ENCODE assay signal across 8 cellular contexts in genomic region chrX:49167740-49168108, GRCh38. TPM values are rescaled to one million over a fixed set of nuclear protein-coding genes. Genes with fewer than 3 reads are reported as not detected.
DNase-seq lines count a peak whose midpoint lies in the region; ATAC-seq, FAIRE-seq and TF ChIP-seq lines count a peak whose summit lies in the region.

No MANE protein-coding gene starts in this region.

- H3K4me1 ChIP-seq in GM12878 (ENCODE audit: control insufficient read depth, insufficient read depth, low read length) (peaks cover 9% of the 10 kb centered on the region), lung (ENCODE audit: control insufficient read depth in 2 of 2, insufficient read depth in 2 of 2, low read length in 2 of 2) (peaks cover 0 to 5% of the 10 kb centered on the region in 2 donors), tibial nerve (peaks cover 0 to 21% (median 0%) of the 10 kb centered on the region in 4 donors)

- peak overlapping the region; percentile 78 for H3K4me3 Mint-ChIP-seq in activated naive CD4-positive, alpha-beta T cell treated with anti-CD3 and anti-CD28 coated beads for 36 hours

- H3K9me3 Mint-ChIP-seq in activated naive CD4-positive, alpha-beta T cell treated with anti-CD3 and anti-CD28 coated beads for 36 hours: no peaks in the 10 kb centered on the region

- SMC1A ChIA-PET in GM12878 (lab: Charles Lee; ENCODE audit: uncharacterized antibody, unreplicated experiment): interaction anchor here (1.4 to 3.2 kb wide), 3 partner anchors 10 to 23 kb away, joined by 3 to 14 read pairs (median 14); no protein-coding TSS in a partner anchor

- H2AFZ ChIP-seq in GM12878 (ENCODE audit: control insufficient read depth, low read depth, low read length): no peak overlapping the region

- H3K27me3 ChIP-seq in GM12878 (replicated peaks in 1 of 2; ENCODE audit: control insufficient read depth in 2 of 2, insufficient read depth in 2 of 2, low read length in 1 of 2): no peaks in the 10 kb centered on the region
- H3K27me3 ChIP-seq in lung (ENCODE audit: control insufficient read depth, insufficient read depth): no peaks in the 10 kb centered on the region
- H3K27me3 ChIP-seq in tibial nerve: no peaks in the 10 kb centered on the region
- H3K27me3 ChIP-seq in WERI-Rb-1 (ENCODE audit: insufficient read depth, low read depth, severe bottlenecking): peaks cover 6% of the 10 kb centered on the region

- POLR2A ChIA-PET in GM12878 (lab: Charles Lee): interaction anchor here (0.7 to 5.0 kb wide), 6 partner anchors 10 to 101 kb away, joined by 3 to 28 read pairs (median 10); partner anchors contain the start of genes PPP1R3F and PRICKLE3

- H3K27me3 Mint-ChIP-seq in activated naive CD4-positive, alpha-beta T cell treated with anti-CD3 and anti-CD28 coated beads for 36 hours (ENCODE audit: low read depth): no peaks in the 10 kb centered on the region

- TF ChIP-seq POLR2A in GM12878 (IDR thresholded peaks at IDR 0.05; ENCODE audit: low read depth, low read length) (no peak), tibial nerve (IDR thresholded peaks at IDR 0.05) (no peak)

- no peak for TF ChIP-seq CTCF in GM12878 (IDR thresholded peaks at IDR 0.05 in 2 of 3, conservative IDR thresholded peaks at IDR 0.05 in 1 of 3; ENCODE audit: control insufficient read depth in 2 of 3, extremely low read depth in 1 of 3, insufficient read depth in 1 of 3, low read depth in 3 of 3, low read length in 3 of 3)
- TF ChIP-seq CTCF in lung (IDR thresholded peaks at IDR 0.05; ENCODE audit: control extremely low read depth, extremely low read depth): no peak
- no peak for TF ChIP-seq CTCF in tibial nerve (IDR thresholded peaks at IDR 0.05)
- TF ChIP-seq CTCF in WERI-Rb-1 (IDR thresholded peaks at IDR 0.05; ENCODE audit: low read depth, low read length): no peak

- H3K36me3 Mint-ChIP-seq in activated naive CD4-positive, alpha-beta T cell treated with anti-CD3 and anti-CD28 coated beads for 36 hours (ENCODE audit: low read depth): peaks cover 3% of the 10 kb centered on the region

- ATAC-seq in GM12878 (no peak), lung (ENCODE audit: insufficient read depth, low FRiP score) (no peak)

- in situ Hi-C loops in GM12878 (cut with MboI): no loop called here

- TF ChIP-seq RAD21 in GM12878 (IDR thresholded peaks at IDR 0.05; ENCODE audit: insufficient read depth, low read depth, low read length): no peak

- no peaks in the 10 kb centered on the region for H4K20me1 ChIP-seq in GM12878 (ENCODE audit: control insufficient read depth, insufficient read depth)

- peak overlapping the region; percentile 90 for H3K27ac Mint-ChIP-seq in activated naive CD4-positive, alpha-beta T cell treated with anti-CD3 and anti-CD28 coated beads for 36 hours

- H3K79me2 ChIP-seq in GM12878 (ENCODE audit: control insufficient read depth, insufficient read depth, low read length): peaks cover under 1% of the 10 kb centered on the region; the same call in 1 of the 2 replicates

- H3K36me3 ChIP-seq in GM12878 (ENCODE audit: control insufficient read depth in 2 of 2, insufficient read depth in 2 of 2, low read length in 1 of 2) (no peaks in the 10 kb centered on the region), lung (ENCODE audit: control insufficient read depth in 2 of 2, insufficient read depth in 2 of 2, low read length in 2 of 2) (no peaks in the 10 kb centered on the region), tibial nerve (no peaks in the 10 kb centered on the region), WERI-Rb-1 (no peaks in the 10 kb centered on the region)

- peak overlapping the region; percentile 24; the same call in 1 of the 2 replicates for H3K9ac ChIP-seq in GM12878 (ENCODE audit: control insufficient read depth, insufficient read depth, low read length)

- CTCF ChIA-PET in activated naive CD4-positive, alpha-beta T cell treated with anti-CD3 and anti-CD28 coated beads for 36 hours (lab: Charles Lee): interaction anchor here (1.1 to 2.1 kb wide), 2 partner anchors 12 to 25 kb away, joined by 4 to 8 read pairs; no protein-coding TSS in a partner anchor
- CTCF ChIA-PET in GM12878 (lab: Yijun Ruan, JAX): interaction anchor here (1.1 to 5.2 kb wide), 5 partner anchors 11 to 26 kb away, joined by 3 to 57 read pairs (median 15); partner anchors contain the start of gene PRICKLE3

- no TSS peak for BruUV-seq in GM12878 (replicated peaks; lab: Mats Ljungman, UMichigan)

- TF ChIP-seq EP300 in GM12878 (IDR thresholded peaks at IDR 0.05; ENCODE audit: borderline replicate concordance in 1 of 2, control insufficient read depth in 1 of 2, low read depth in 2 of 2, low read length in 2 of 2) (no peak), tibial nerve (IDR thresholded peaks at IDR 0.05) (no peak)

- RAD21 ChIA-PET in GM12878 (lab: Charles Lee; ENCODE audit: unreplicated experiment): interaction anchor here (0.8 to 4.6 kb wide), 7 partner anchors 12 to 101 kb away, joined by 3 to 26 read pairs (median 5); partner anchors contain the start of gene CCDC22

- no peak for DNase-seq in activated naive CD4-positive, alpha-beta T cell treated with anti-CD3 and anti-CD28 coated beads for 36 hours
- DNase-seq in activated naive CD4-positive, alpha-beta T cell treated with anti-CD3 and anti-CD28 coated beads, Interleukin-2, amount 50 U/mL, for 16 hours: no peak
- DNase-seq in GM12878 (ENCODE audit: low read depth, low spot score): no peak
- DNase-seq in lung (ENCODE audit: low spot score): no peak
- DNase-seq in tibial nerve (ENCODE audit: low spot score in 2 of 2): no peak
- DNase-seq in DMS53 (lab: John Stamatoyannopoulos, UW): no peak
- DNase-seq in WERI-Rb-1: no peak
- DNase-seq in NCI-H446 (lab: John Stamatoyannopoulos, UW): no peak

- H3K4me1 Mint-ChIP-seq in activated naive CD4-positive, alpha-beta T cell treated with anti-CD3 and anti-CD28 coated beads for 36 hours (ENCODE audit: low read depth): peaks cover 33% of the 10 kb centered on the region

- H3K27ac ChIP-seq in GM12878 (ENCODE audit: control insufficient read depth, insufficient read depth) (peak overlapping the region; percentile 78), lung (ENCODE audit: low read depth in 1 of 2, low read length in 1 of 2) (peak overlapping the region; percentile 82 to 94), tibial nerve (peak overlapping the region; percentile 66 to 92 (median 89)), WERI-Rb-1 (no peak overlapping the region)

- intact Hi-C loops in activated naive CD4-positive, alpha-beta T cell treated with anti-CD3 and anti-CD28 coated beads for 36 hours (cut with micrococcal nuclease): loop anchor here (1.0 to 10.0 kb wide), 4 partner anchors 12 to 271 kb away; partner anchors contain the start of genes PQBP1, PRAF2, TIMM17B and WDR45
- intact Hi-C loops in GM12878 (cut with micrococcal nuclease; ENCODE audit: unreplicated experiment): loop anchor here (2.0 kb wide), 2 partner anchors 23 to 45 kb away; partner anchors contain the start of gene GPKOW

- FAIRE-seq in GM12878 (lab: Jason Lieb, UNC): no peak

- H3K9me3 ChIP-seq in GM12878 (replicated peaks; ENCODE audit: control insufficient read depth, insufficient read depth, low read length) (no peaks in the 10 kb centered on the region; the same call in 2 of the 3 replicates), lung (ENCODE audit: control insufficient read depth in 2 of 2, insufficient read depth in 1 of 2, low read length in 1 of 2) (peaks cover 0 to 11% of the 10 kb centered on the region in 2 donors), tibial nerve (no peaks in the 10 kb centered on the region), WERI-Rb-1 (ENCODE audit: severe bottlenecking) (no peaks in the 10 kb centered on the region)

- peak overlapping the region; percentile 81 for H3K4me2 ChIP-seq in GM12878 (ENCODE audit: control insufficient read depth, insufficient read depth)

- peak overlapping the region; percentile 37; the same call in 1 of the 2 replicates for H3K4me3 ChIP-seq in GM12878
- H3K4me3 ChIP-seq in lung: no peak overlapping the region
- peak overlapping the region in 3 of 4 donors; percentile 27 to 50 (median 42) for H3K4me3 ChIP-seq in tibial nerve
- no peak overlapping the region for H3K4me3 ChIP-seq in WERI-Rb-1 (ENCODE audit: low read depth, low read length)

- 0% methylated on average over 3 of the region's 3 CpGs for WGBS in GM12878 (ENCODE audit: insufficient coverage, insufficient replicate concordance, low lambda C conversion rate, missing lambda C conversion rate)
- 57 to 60% methylated on average over 3 of the region's 3 CpGs for WGBS in lung, 2 donors
- WGBS in tibial nerve, 2 donors: 78 to 83% methylated on average over 3 of the region's 3 CpGs

RNA-seq across cellular contexts. Expression of gene PLP2, which starts 4.0 kb away (rescaled TPM):
- 100 to 1,000 TPM; 143 to 145 TPM for total RNA-seq in activated naive CD4-positive, alpha-beta T cell treated with anti-CD3 and anti-CD28 coated beads for 36 hours
- 7.7 and 9.1 TPM in 2 replicates for total RNA-seq in GM12878 (2013; cell fraction: nucleolus; rRNA removed)
- total RNA-seq in GM12878 (2014; rRNA removed): 51.8 and 56.6 TPM in 2 replicates
- total RNA-seq in GM12878 (2014; rRNA removed; fragmentation: Illumina TruSeq; extraction: Trizol): 55.8 and 60.1 TPM in 2 replicates
- 102 and 106 TPM in 2 replicates for total RNA-seq in GM12878 (2021)
- polyA plus RNA-seq in GM12878 (2011; ENCODE audit: low read depth): 49.7 TPM
- polyA plus RNA-seq in GM12878 (2011; rRNA removed): 62.3 and 78.2 TPM in 2 replicates
- 127 and 185 TPM in 2 replicates for polyA plus RNA-seq in GM12878 (2011; cell fraction: cytosol; rRNA removed)
- polyA plus RNA-seq in GM12878 (2011; cell fraction: nucleus; rRNA removed): 30.0 and 31.8 TPM in 2 replicates
- polyA plus RNA-seq in GM12878 (2012): 65.2 and 77.1 TPM in 2 replicates
- 149 and 177 TPM in 2 replicates for polyA plus RNA-seq in GM12878 (2014; fragmentation: Illumina TruSeq; extraction: Trizol)
- 100 to 1,000 TPM; 100 to 140 TPM for polyA plus RNA-seq in GM12878 (2014; fragmentation: Nextera tagmentation; extraction: Ambion mirVana)
- 71.0 and 74.8 TPM in 2 replicates for polyA plus RNA-seq in GM12878 (2014; rRNA removed)
- polyA plus RNA-seq in GM12878 (2016; fragmentation: Nextera tagmentation; extraction: Ambion mirVana): 100 to 1,000 TPM in 1 of 2 experiments, 10 to 100 TPM in 1; 98.3 to 101 TPM
- polyA minus RNA-seq in GM12878 (2011; rRNA and poly(A)+ RNA removed): 54.6 and 67.8 TPM in 2 replicates
- polyA minus RNA-seq in GM12878 (2011; cell fraction: cytosol; rRNA and poly(A)+ RNA removed): 28.3 and 31.3 TPM in 2 replicates
- 6.3 and 10.2 TPM in 2 replicates for polyA minus RNA-seq in GM12878 (2011; cell fraction: nucleus; rRNA and poly(A)+ RNA removed)
- total RNA-seq in lung: 100 to 1,000 TPM in 1 of 2 donors, 1 to 10 TPM in 1; 8.9 to 181 TPM
- polyA plus RNA-seq in lung: 100 to 1,000 TPM; 138 to 222 TPM
- 10 to 100 TPM; 22.0 to 34.7 (median 31.5) TPM for total RNA-seq in tibial nerve

RNA-seq across cellular contexts. Expression of gene MAGIX, which starts 5.2 kb away (rescaled TPM):
- under 1 TPM; 0.25 to 0.26 TPM for total RNA-seq in activated naive CD4-positive, alpha-beta T cell treated with anti-CD3 and anti-CD28 coated beads for 36 hours
- total RNA-seq in GM12878 (2013; cell fraction: nucleolus; rRNA removed): 0.59 and 1.2 TPM in 2 replicates
- total RNA-seq in GM12878 (2014; rRNA removed) (1.3 and 2.5 TPM in 2 replicates), GM12878 (2014; rRNA removed; fragmentation: Illumina TruSeq; extraction: Trizol) (0.09 and 0.18 TPM in 2 replicates), GM12878 (2021) (0.66 and 1.3 TPM in 2 replicates), lung (10 to 100 TPM in 1 of 2 donors, 1 to 10 TPM in 1; 7.3 to 15.2 TPM), tibial nerve (1 to 10 TPM; 1.7 to 8.1 (median 2.3) TPM)
- polyA plus RNA-seq in GM12878 (2011; ENCODE audit: low read depth): 0.18 TPM
- polyA plus RNA-seq in GM12878 (2011; rRNA removed) (0.30 and 0.33 TPM in 2 replicates), GM12878 (2014; fragmentation: Illumina TruSeq; extraction: Trizol) (0.31 TPM in 1 of 2 replicates, not detected in the other), GM12878 (2014; fragmentation: Nextera tagmentation; extraction: Ambion mirVana) (under 1 TPM; 0.03 to 0.09 TPM), GM12878 (2014; rRNA removed) (1.4 and 2.0 TPM in 2 replicates), GM12878 (2016; fragmentation: Nextera tagmentation; extraction: Ambion mirVana) (1 to 10 TPM; 1.4 to 1.8 TPM), lung (10 to 100 TPM in 1 of 2 donors, 1 to 10 TPM in 1; 9.8 to 19.0 TPM)
- 0.96 and 1.1 TPM in 2 replicates for polyA plus RNA-seq in GM12878 (2011; cell fraction: cytosol; rRNA removed)
- polyA plus RNA-seq in GM12878 (2011; cell fraction: nucleus; rRNA removed): 0.81 and 1.1 TPM in 2 replicates
- 0.44 and 0.54 TPM in 2 replicates for polyA plus RNA-seq in GM12878 (2012)
- polyA minus RNA-seq in GM12878 (2011; rRNA and poly(A)+ RNA removed): 0.66 and 1.2 TPM in 2 replicates
- 0.40 TPM in 1 of 2 replicates, not detected in the other for polyA minus RNA-seq in GM12878 (2011; cell fraction: cytosol; rRNA and poly(A)+ RNA removed)
- polyA minus RNA-seq in GM12878 (2011; cell fraction: nucleus; rRNA and poly(A)+ RNA removed): 1.3 and 1.6 TPM in 2 replicates

RNA-seq across cellular contexts. Expression of gene PRICKLE3, which starts 18.4 kb away (rescaled TPM):
- 1 to 10 TPM; 9.2 to 9.3 TPM for total RNA-seq in activated naive CD4-positive, alpha-beta T cell treated with anti-CD3 and anti-CD28 coated beads for 36 hours
- 25.0 and 32.7 TPM in 2 replicates for total RNA-seq in GM12878 (2013; cell fraction: nucleolus; rRNA removed)
- total RNA-seq in GM12878 (2014; rRNA removed): 7.0 and 12.2 TPM in 2 replicates
- 3.3 and 4.9 TPM in 2 replicates for total RNA-seq in GM12878 (2014; rRNA removed; fragmentation: Illumina TruSeq; extraction: Trizol)
- total RNA-seq in GM12878 (2021): 16.8 and 17.4 TPM in 2 replicates
- polyA plus RNA-seq in GM12878 (2011; ENCODE audit: low read depth): 4.8 TPM
- polyA plus RNA-seq in GM12878 (2011; rRNA removed): 2.7 and 6.4 TPM in 2 replicates
- polyA plus RNA-seq in GM12878 (2011; cell fraction: cytosol; rRNA removed): 9.4 and 9.5 TPM in 2 replicates
- 28.4 and 35.8 TPM in 2 replicates for polyA plus RNA-seq in GM12878 (2011; cell fraction: nucleus; rRNA removed)
- 10.1 and 13.5 TPM in 2 replicates for polyA plus RNA-seq in GM12878 (2012)
- 2.3 and 6.0 TPM in 2 replicates for polyA plus RNA-seq in GM12878 (2014; fragmentation: Illumina TruSeq; extraction: Trizol)
- polyA plus RNA-seq in GM12878 (2014; fragmentation: Nextera tagmentation; extraction: Ambion mirVana): under 1 TPM; 0.69 to 0.88 TPM
- polyA plus RNA-seq in GM12878 (2014; rRNA removed): 16.1 and 16.5 TPM in 2 replicates
- polyA plus RNA-seq in GM12878 (2016; fragmentation: Nextera tagmentation; extraction: Ambion mirVana): 1 to 10 TPM; 8.7 to 9.1 TPM
- 5.8 and 9.8 TPM in 2 replicates for polyA minus RNA-seq in GM12878 (2011; rRNA and poly(A)+ RNA removed)
- 6.4 and 8.0 TPM in 2 replicates for polyA minus RNA-seq in GM12878 (2011; cell fraction: cytosol; rRNA and poly(A)+ RNA removed)
- 8.9 and 12.0 TPM in 2 replicates for polyA minus RNA-seq in GM12878 (2011; cell fraction: nucleus; rRNA and poly(A)+ RNA removed)
- 10 to 100 TPM; 10.0 to 16.3 TPM for total RNA-seq in lung
- 10 to 100 TPM in 1 of 2 donors, 1 to 10 TPM in 1; 7.6 to 12.7 TPM for polyA plus RNA-seq in lung
- total RNA-seq in tibial nerve: 10 to 100 TPM; 18.2 to 32.4 (median 24.4) TPM

RNA-seq across cellular contexts. Expression of gene SYP, which starts 32.3 kb away (rescaled TPM):
- total RNA-seq in activated naive CD4-positive, alpha-beta T cell treated with anti-CD3 and anti-CD28 coated beads for 36 hours: 1 to 10 TPM; 2.5 to 2.6 TPM
- 0.81 and 1.5 TPM in 2 replicates for total RNA-seq in GM12878 (2013; cell fraction: nucleolus; rRNA removed)
- 0.68 and 0.76 TPM in 2 replicates for total RNA-seq in GM12878 (2014; rRNA removed)
- 0.81 and 1.0 TPM in 2 replicates for total RNA-seq in GM12878 (2014; rRNA removed; fragmentation: Illumina TruSeq; extraction: Trizol)
- total RNA-seq in GM12878 (2021): 0.48 and 0.49 TPM in 2 replicates
- polyA plus RNA-seq in GM12878 (2011; ENCODE audit: low read depth): 0.28 TPM
- 0.85 and 0.87 TPM in 2 replicates for polyA plus RNA-seq in GM12878 (2011; rRNA removed)
- polyA plus RNA-seq in GM12878 (2011; cell fraction: cytosol; rRNA removed): 0.58 and 0.99 TPM in 2 replicates
- 0.84 and 0.88 TPM in 2 replicates for polyA plus RNA-seq in GM12878 (2011; cell fraction: nucleus; rRNA removed)
- 0.77 and 0.85 TPM in 2 replicates for polyA plus RNA-seq in GM12878 (2012)
- 0.68 and 0.86 TPM in 2 replicates for polyA plus RNA-seq in GM12878 (2014; fragmentation: Illumina TruSeq; extraction: Trizol)
- polyA plus RNA-seq in GM12878 (2014; fragmentation: Nextera tagmentation; extraction: Ambion mirVana): under 1 TPM; 0.34 to 0.47 TPM
- 1.2 and 1.7 TPM in 2 replicates for polyA plus RNA-seq in GM12878 (2014; rRNA removed)
- 1 to 10 TPM; 1.0 to 1.1 TPM for polyA plus RNA-seq in GM12878 (2016; fragmentation: Nextera tagmentation; extraction: Ambion mirVana)
- polyA minus RNA-seq in GM12878 (2011; rRNA and poly(A)+ RNA removed): 0.31 TPM in 1 of 2 replicates, not detected in the other
- not detected in 2 replicates for polyA minus RNA-seq in GM12878 (2011; cell fraction: cytosol; rRNA and poly(A)+ RNA removed)
- polyA minus RNA-seq in GM12878 (2011; cell fraction: nucleus; rRNA and poly(A)+ RNA removed): 0.12 and 0.86 TPM in 2 replicates
- total RNA-seq in lung: 1 to 10 TPM; 3.2 to 5.6 TPM
- polyA plus RNA-seq in lung: 1 to 10 TPM; 4.6 to 5.1 TPM
- total RNA-seq in tibial nerve: 1 to 10 TPM; 3.1 to 9.9 (median 7.7) TPM

RNA-seq across cellular contexts. Expression of gene GPKOW, which starts 44.2 kb away (rescaled TPM):
- total RNA-seq in activated naive CD4-positive, alpha-beta T cell treated with anti-CD3 and anti-CD28 coated beads for 36 hours: 10 to 100 TPM; 18.6 to 19.9 TPM
- 5.6 and 5.9 TPM in 2 replicates for total RNA-seq in GM12878 (2013; cell fraction: nucleolus; rRNA removed)
- 23.6 and 26.6 TPM in 2 replicates for total RNA-seq in GM12878 (2014; rRNA removed)
- 15.7 and 16.5 TPM in 2 replicates for total RNA-seq in GM12878 (2014; rRNA removed; fragmentation: Illumina TruSeq; extraction: Trizol)
- 18.9 and 21.8 TPM in 2 replicates for total RNA-seq in GM12878 (2021)
- 7.0 TPM for polyA plus RNA-seq in GM12878 (2011; ENCODE audit: low read depth)
- polyA plus RNA-seq in GM12878 (2011; rRNA removed): 20.1 and 25.5 TPM in 2 replicates
- 25.0 and 30.5 TPM in 2 replicates for polyA plus RNA-seq in GM12878 (2011; cell fraction: cytosol; rRNA removed)
- 17.6 and 23.5 TPM in 2 replicates for polyA plus RNA-seq in GM12878 (2011; cell fraction: nucleus; rRNA removed)
- polyA plus RNA-seq in GM12878 (2012): 13.8 and 14.5 TPM in 2 replicates
- 13.9 and 20.6 TPM in 2 replicates for polyA plus RNA-seq in GM12878 (2014; fragmentation: Illumina TruSeq; extraction: Trizol)
- 1 to 10 TPM; 3.3 to 5.1 TPM for polyA plus RNA-seq in GM12878 (2014; fragmentation: Nextera tagmentation; extraction: Ambion mirVana)
- polyA plus RNA-seq in GM12878 (2014; rRNA removed): 23.0 and 25.0 TPM in 2 replicates
- 10 to 100 TPM; 21.1 to 24.6 TPM for polyA plus RNA-seq in GM12878 (2016; fragmentation: Nextera tagmentation; extraction: Ambion mirVana)
- polyA minus RNA-seq in GM12878 (2011; rRNA and poly(A)+ RNA removed): 15.9 and 16.7 TPM in 2 replicates
- 7.1 and 8.9 TPM in 2 replicates for polyA minus RNA-seq in GM12878 (2011; cell fraction: cytosol; rRNA and poly(A)+ RNA removed)
- 3.5 and 6.1 TPM in 2 replicates for polyA minus RNA-seq in GM12878 (2011; cell fraction: nucleus; rRNA and poly(A)+ RNA removed)
- total RNA-seq in lung: 10 to 100 TPM; 18.1 to 23.1 TPM
- 10 to 100 TPM in 1 of 2 donors, 1 to 10 TPM in 1; 9.1 to 20.6 TPM for polyA plus RNA-seq in lung
- 10 to 100 TPM; 28.8 to 38.8 (median 36.1) TPM for total RNA-seq in tibial nerve

Comparison
In these comparisons a context has a peak if more than half of its experiments do, and no peak if none do; other contexts are left out.
1. H3K4me3 ChIP-seq: peak in GM12878 (single experiment) and tibial nerve (3 of 4); none in lung (single experiment) and WERI-Rb-1 (single experiment).